In genomic region chr10:60480865-60481563, GRCh38 we compare ENCODE assay signal across 10 cellular contexts.
DNase-seq lines count a peak whose midpoint lies in the region; ATAC-seq and TF ChIP-seq lines count a peak whose summit lies in the region.
"Had no signal": no experiment of that assay in that cellular context is flagged by ENCODE, and none has a peak within 500 bp of the region (broad histone marks: within the 10 kb centered on the region; RNA-seq: fewer than 3 reads in every experiment).

No MANE protein-coding gene starts in this region.

- CTCF ChIA-PET in PC-3 (lab: Charles Lee), result no interaction called here

- H2AFZ ChIP-seq in PC-3 (ENCODE audit: low read length), result peak overlapping the region; percentile 76

- H3K9me3 Mint-ChIP-seq in nephron, result no peaks in the 10 kb centered on the region
- H3K9me3 Mint-ChIP-seq: activated CD4-positive, alpha-beta memory T cell treated with anti-CD3 and anti-CD28 coated beads for 36 hours had no signal

- no peak overlapping the region for H3K4me3 Mint-ChIP-seq in nephron
- H3K4me3 Mint-ChIP-seq: activated CD4-positive, alpha-beta memory T cell treated with anti-CD3 and anti-CD28 coated beads for 36 hours had no signal

- POLR2A ChIA-PET in PC-3 (lab: Charles Lee; ENCODE audit: unreplicated experiment), result interaction anchor here (1.0 kb wide), 1 partner anchor 56 kb away, joined by 4 read pairs; no protein-coding TSS in a partner anchor

- H3K4me3 ChIP-seq in AG10803 (ENCODE audit: low read length) (no peak overlapping the region), PC-3 (ENCODE audit: low read length) (peak overlapping the region; percentile 23), esophagus squamous epithelium (no peak overlapping the region), vagina (no peak overlapping the region)

- BruUV-seq in PC-3 (replicated peaks; lab: Mats Ljungman, UMichigan), result TSS peak; percentile 52

- H3K9ac ChIP-seq in PC-3 (ENCODE audit: low read length), result peak overlapping the region; percentile 24

- H3K9me3 ChIP-seq in PC-3 (ENCODE audit: low read length), result no peaks in the 10 kb centered on the region
- no peaks in the 10 kb centered on the region for H3K9me3 ChIP-seq in esophagus squamous epithelium
- no peaks in the 10 kb centered on the region for H3K9me3 ChIP-seq in vagina

- no peaks in the 10 kb centered on the region for H3K9me2 ChIP-seq in PC-3 (replicated peaks; ENCODE audit: low read length)

- TF ChIP-seq CTCF in AG10803 (conservative IDR thresholded peaks at IDR 0.05; ENCODE audit: low read length), result no peak
- no peak for TF ChIP-seq CTCF in PC-3 (conservative IDR thresholded peaks at IDR 0.05; ENCODE audit: low read depth, low read length)
- TF ChIP-seq CTCF in esophagus squamous epithelium (IDR thresholded peaks at IDR 0.05), result no peak
- no peak for TF ChIP-seq CTCF in nephron (IDR thresholded peaks at IDR 0.05; ENCODE audit: unreplicated experiment in 3 of 3)
- TF ChIP-seq CTCF in vagina (IDR thresholded peaks at IDR 0.05), result no peak

- intact Hi-C loops in PC-3 (cut with micrococcal nuclease), result loop anchor here (1.0 to 5.0 kb wide), 2 partner anchors 10 to 56 kb away; no protein-coding TSS in a partner anchor
- intact Hi-C loops in esophagus squamous epithelium (cut with DNase I), result no loop called here
- intact Hi-C loops in vagina (cut with DNase I), result no loop called here

- peak overlapping the region in 2 of 3 experiments; percentile 38 to 45 for H3K27ac Mint-ChIP-seq in nephron
- H3K27ac Mint-ChIP-seq: activated CD4-positive, alpha-beta memory T cell treated with anti-CD3 and anti-CD28 coated beads for 36 hours had no signal

- peak; percentile 87 for DNase-seq in AG10803 (ENCODE audit: low read depth)
- peak; percentile 100 for DNase-seq in PC-3
- no peak for DNase-seq in esophagus squamous epithelium (lab: John Stamatoyannopoulos, UW)
- no peak for DNase-seq in vagina (ENCODE audit: extremely low spot score in 2 of 2)
- DNase-seq in SIG-M5 treated with dmso at 0.1 percent for 504 hours (lab: John Stamatoyannopoulos, UW; ENCODE audit: unreplicated experiment), result no peak
- DNase-seq: activated CD4-positive, alpha-beta memory T cell treated with anti-CD3 and anti-CD28 coated beads for 36 hours; GOT3 had no signal

- peaks cover 3% of the 10 kb centered on the region for H3K27me3 Mint-ChIP-seq in nephron (ENCODE audit: low read depth)
- H3K27me3 Mint-ChIP-seq: activated CD4-positive, alpha-beta memory T cell treated with anti-CD3 and anti-CD28 coated beads for 36 hours had no signal

- TF ChIP-seq POLR2A in esophagus squamous epithelium (IDR thresholded peaks at IDR 0.05), result no peak
- no peak for TF ChIP-seq POLR2A in vagina (IDR thresholded peaks at IDR 0.05)

- no peaks in the 10 kb centered on the region; the same call in 1 of the 2 replicates for H3K79me2 ChIP-seq in PC-3 (ENCODE audit: low read length)

- H3K27ac ChIP-seq in PC-3 (ENCODE audit: low read length) (peak overlapping the region; percentile 80), esophagus squamous epithelium (peak overlapping the region in 3 of 4 donors; percentile 15 to 34 (median 22)), vagina (no peak overlapping the region)

- H4K20me1 ChIP-seq in PC-3 (ENCODE audit: low read length), result no peaks in the 10 kb centered on the region

- WGBS in esophagus squamous epithelium, 2 donors, result 21 to 31% methylated on average over 8 of the region's 8 CpGs

- H3K4me1 ChIP-seq in PC-3 (ENCODE audit: insufficient read depth, low read length), result peaks cover 40% of the 10 kb centered on the region
- peaks cover 0 to 35% (median 5%) of the 10 kb centered on the region in 3 donors for H3K4me1 ChIP-seq in esophagus squamous epithelium
- H3K4me1 ChIP-seq in vagina, result peaks cover 25% of the 10 kb centered on the region

- no peaks in the 10 kb centered on the region for H3K27me3 ChIP-seq in PC-3 (ENCODE audit: low read length)
- H3K27me3 ChIP-seq in esophagus squamous epithelium, result no peaks in the 10 kb centered on the region
- no peaks in the 10 kb centered on the region for H3K27me3 ChIP-seq in vagina

- ATAC-seq in PC-3 (peak; percentile 82), HG03025 (IDR thresholded peaks at IDR 0.05; ENCODE audit: low FRiP score, unreplicated experiment) (no peak), GM19467 (IDR thresholded peaks at IDR 0.05; ENCODE audit: unreplicated experiment) (no peak)

- peak overlapping the region; percentile 73 for H3K4me2 ChIP-seq in PC-3 (ENCODE audit: low read length)

- no peaks in the 10 kb centered on the region for H3K36me3 ChIP-seq in PC-3 (ENCODE audit: low read depth, low read length)
- H3K36me3 ChIP-seq in esophagus squamous epithelium, result no peaks in the 10 kb centered on the region
- H3K36me3 ChIP-seq in vagina, result no peaks in the 10 kb centered on the region

- H3K36me3 Mint-ChIP-seq in nephron (ENCODE audit: low read depth), result no peaks in the 10 kb centered on the region
- H3K36me3 Mint-ChIP-seq: activated CD4-positive, alpha-beta memory T cell treated with anti-CD3 and anti-CD28 coated beads for 36 hours had no signal

- H3K4me1 Mint-ChIP-seq in nephron, result peaks cover 20% of the 10 kb centered on the region

- H3F3A ChIP-seq in PC-3 (ENCODE audit: low read length, unreplicated experiment), result peaks cover 13% of the 10 kb centered on the region

Comparison
In these comparisons a context has a peak if more than half of its experiments do, and no peak if none do; other contexts are left out.
1. DNase-seq: peak in AG10803 (single experiment) and PC-3 (single experiment); none in esophagus squamous epithelium (single experiment), vagina (0 of 2) and SIG-M5 treated with dmso at 0.1 percent for 504 hours (single experiment).